Comparison of ENCODE assay signal across 15 cellular contexts in genomic region chr14:104863131-104863862, GRCh38. TPM values are rescaled to one million over a fixed set of nuclear protein-coding genes. Genes with fewer than 3 reads are reported as not detected.
DNase-seq lines count a peak whose midpoint lies in the region; ATAC-seq and TF ChIP-seq lines count a peak whose summit lies in the region.
"Had no signal": no experiment of that assay in that cellular context is flagged by ENCODE, and none has a peak within 500 bp of the region (broad histone marks: within the 10 kb centered on the region; RNA-seq: fewer than 3 reads in every experiment).

No MANE protein-coding gene starts in this region.

- no peak for ATAC-seq in right cardiac atrium
- ATAC-seq in GM18873 (IDR thresholded peaks at IDR 0.05; ENCODE audit: low FRiP score, unreplicated experiment) = no peak
- no peak for ATAC-seq in gastroesophageal sphincter
- no peak for ATAC-seq in SK-N-SH treated with all-trans-retinoic acid at 6 μM for 48 hours

- intact Hi-C loops in right cardiac atrium (cut with DNase I) (no loop called here), cardiac septum (cut with DNase I) (no loop called here)

- no peak overlapping the region for H3K4me2 ChIP-seq in MM.1S (ENCODE audit: low read depth, low read length)

- H3K4me1 ChIP-seq in right cardiac atrium (ENCODE audit: control insufficient read depth, insufficient read depth, low read length) (no peaks in the 10 kb centered on the region), endodermal cell (ENCODE audit: control insufficient read depth, insufficient read depth, low read length) (no peaks in the 10 kb centered on the region), mucosa of rectum (ENCODE audit: control insufficient read depth in 2 of 2, insufficient read depth in 2 of 2, low read length in 2 of 2) (peaks cover 21 to 24% of the 10 kb centered on the region in 2 donors), gastroesophageal sphincter (peaks cover 0 to 38% (median 19%) of the 10 kb centered on the region in 3 donors), MM.1S (ENCODE audit: low read length) (no peaks in the 10 kb centered on the region)
- H3K4me1 ChIP-seq: foreskin keratinocyte had no signal

- TF ChIP-seq POLR2A in gastroesophageal sphincter (IDR thresholded peaks at IDR 0.05) = no peak

- TF ChIP-seq CTCF in endodermal cell (conservative IDR thresholded peaks at IDR 0.05) = no peak
- TF ChIP-seq CTCF in gastroesophageal sphincter (IDR thresholded peaks at IDR 0.05) = no peak
- TF ChIP-seq CTCF in MM.1S (IDR thresholded peaks at IDR 0.05; ENCODE audit: low read length) = no peak

- H3K4me3 ChIP-seq in right cardiac atrium (ENCODE audit: low read length) (no peak overlapping the region), endodermal cell (ENCODE audit: low read length) (peak overlapping the region; percentile 84), mucosa of rectum (ENCODE audit: low read length in 2 of 2) (peak overlapping the region; percentile 68 to 76), gastroesophageal sphincter (no peak overlapping the region), MM.1S (ENCODE audit: low read length) (no peak overlapping the region)

- H3K27me3 ChIP-seq in right cardiac atrium (ENCODE audit: control insufficient read depth, insufficient read depth) (no peaks in the 10 kb centered on the region), endodermal cell (ENCODE audit: control insufficient read depth, insufficient read depth, low read length, poor library complexity, severe bottlenecking) (peaks cover 11% of the 10 kb centered on the region), mucosa of rectum (ENCODE audit: control insufficient read depth in 2 of 2, insufficient read depth in 2 of 2, low read length in 2 of 2) (no peaks in the 10 kb centered on the region), gastroesophageal sphincter (peaks cover 4% of the 10 kb centered on the region), MM.1S (replicated peaks; ENCODE audit: insufficient read depth, low read length) (no peaks in the 10 kb centered on the region)
- H3K27me3 ChIP-seq: dorsolateral prefrontal cortex, foreskin keratinocyte, thyroid gland had no signal

- peak overlapping the region; percentile 44 for H3K9ac ChIP-seq in endodermal cell (ENCODE audit: extremely low read depth, low read length, poor library complexity, severe bottlenecking)
- H3K9ac ChIP-seq in mucosa of rectum (ENCODE audit: low read depth in 1 of 2, low read length in 2 of 2) = peak overlapping the region; percentile 15 to 78
- H3K9ac ChIP-seq in MM.1S (ENCODE audit: low read length) = no peak overlapping the region

- H3K9me3 ChIP-seq in right cardiac atrium (ENCODE audit: control insufficient read depth, low read length) (no peaks in the 10 kb centered on the region), endodermal cell (ENCODE audit: control insufficient read depth, low read length) (no peaks in the 10 kb centered on the region), mucosa of rectum (ENCODE audit: control insufficient read depth in 2 of 2, low read length in 2 of 2) (no peaks in the 10 kb centered on the region), gastroesophageal sphincter (no peaks in the 10 kb centered on the region), MM.1S (replicated peaks; ENCODE audit: insufficient read depth, low read length) (no peaks in the 10 kb centered on the region)
- H3K9me3 ChIP-seq: thyroid gland had no signal

- H4K20me1 ChIP-seq in MM.1S (ENCODE audit: insufficient read depth, low read length) = no peaks in the 10 kb centered on the region

- H3K4me3 Mint-ChIP-seq in endodermal cell = peak overlapping the region; percentile 84

- H3K9me2 ChIP-seq in MM.1S (replicated peaks; ENCODE audit: insufficient read depth, low read length) = no peaks in the 10 kb centered on the region

- H3K36me3 ChIP-seq in endodermal cell (ENCODE audit: control insufficient read depth, insufficient read depth, low read length) = peaks cover 3% of the 10 kb centered on the region
- H3K36me3 ChIP-seq in mucosa of rectum (ENCODE audit: control insufficient read depth in 2 of 2, insufficient read depth in 2 of 2, low read length in 2 of 2) = no peaks in the 10 kb centered on the region
- no peaks in the 10 kb centered on the region for H3K36me3 ChIP-seq in gastroesophageal sphincter
- no peaks in the 10 kb centered on the region for H3K36me3 ChIP-seq in MM.1S (replicated peaks; ENCODE audit: insufficient read depth, low read length)
- H3K36me3 ChIP-seq: thyroid gland had no signal

- H3K27ac Mint-ChIP-seq in endodermal cell = no peak overlapping the region

- H3K27ac ChIP-seq in right cardiac atrium (ENCODE audit: low read length) (no peak overlapping the region), endodermal cell (ENCODE audit: low read depth, low read length) (no peak overlapping the region), mucosa of rectum (ENCODE audit: low read depth in 2 of 2, low read length in 2 of 2) (peak overlapping the region; percentile 93 to 96), gastroesophageal sphincter (no peak overlapping the region), MM.1S (ENCODE audit: low read length) (no peak overlapping the region)
- H3K27ac ChIP-seq: foreskin keratinocyte had no signal

- H3K9me3 Mint-ChIP-seq in endodermal cell = no peaks in the 10 kb centered on the region

- DNase-seq in right cardiac atrium (peak in 2 of 3 donors; percentile 26 to 35), cardiac septum (ENCODE audit: low spot score) (no peak), endodermal cell (peak; percentile 34), MM.1S (no peak)
- DNase-seq: activated T-cell treated with anti-CD3 and anti-CD28 coated beads, Interleukin-2, amount 50 U/mL, for 48 hours; anterior cingulate cortex; NCI-H446; nucleus accumbens had no signal

- 68% methylated on average over 13 of the region's 13 CpGs for WGBS in right cardiac atrium
- WGBS in endodermal cell (ENCODE audit: insufficient coverage in 1 of 2, insufficient read length in 1 of 2), 2 experiments = 80 to 88% methylated on average over 5 to 13 of the region's 13 CpGs
- WGBS in gastroesophageal sphincter (ENCODE audit: low coverage in 1 of 2), 2 donors = 67 to 73% methylated on average over 2 to 3 of the region's 13 CpGs

- no peaks in the 10 kb centered on the region; the same call in 1 of the 2 replicates for H3K79me2 ChIP-seq in MM.1S (ENCODE audit: low read length)

- no peak for TF ChIP-seq EP300 in gastroesophageal sphincter (IDR thresholded peaks at IDR 0.05)

- H3F3A ChIP-seq in MM.1S (ENCODE audit: insufficient read depth, low read length) = no peaks in the 10 kb centered on the region

- peaks cover 5% of the 10 kb centered on the region for H3K36me3 Mint-ChIP-seq in endodermal cell (ENCODE audit: low read depth)

- H2AFZ ChIP-seq in MM.1S (ENCODE audit: low read length) = no peak overlapping the region

- H3K27me3 Mint-ChIP-seq in endodermal cell (ENCODE audit: insufficient read depth) = no peaks in the 10 kb centered on the region

- peaks cover 3% of the 10 kb centered on the region for H3K4me1 Mint-ChIP-seq in endodermal cell

TF ChIP-seq in SK-N-SH treated with all-trans-retinoic acid at 6 μM for 48 hours, 23 proteins besides CTCF, POLR2A, EP300 and RAD21:
- TF ChIP-seq OSR1 (CRISPR knock-in tag; IDR thresholded peaks at IDR 0.05) (no peak), ZNF70 (CRISPR knock-in tag; IDR thresholded peaks at IDR 0.05) (no peak), ZFP30 (CRISPR knock-in tag; IDR thresholded peaks at IDR 0.05) (no peak), ESRRG (CRISPR knock-in tag; IDR thresholded peaks at IDR 0.05) (no peak), TCF4 (CRISPR knock-in tag; IDR thresholded peaks at IDR 0.05; ENCODE audit: borderline replicate concordance) (no peak), BACH2 (CRISPR knock-in tag; IDR thresholded peaks at IDR 0.05; ENCODE audit: borderline replicate concordance) (no peak), SNAI2 (CRISPR knock-in tag; IDR thresholded peaks at IDR 0.05) (no peak), ZNF8 (CRISPR knock-in tag; IDR thresholded peaks at IDR 0.05) (no peak), ZC3H10 (CRISPR knock-in tag; IDR thresholded peaks at IDR 0.05) (no peak), PPARA (CRISPR knock-in tag; IDR thresholded peaks at IDR 0.05; ENCODE audit: borderline replicate concordance) (no peak)
- TF ChIP-seq, protein P1, sequence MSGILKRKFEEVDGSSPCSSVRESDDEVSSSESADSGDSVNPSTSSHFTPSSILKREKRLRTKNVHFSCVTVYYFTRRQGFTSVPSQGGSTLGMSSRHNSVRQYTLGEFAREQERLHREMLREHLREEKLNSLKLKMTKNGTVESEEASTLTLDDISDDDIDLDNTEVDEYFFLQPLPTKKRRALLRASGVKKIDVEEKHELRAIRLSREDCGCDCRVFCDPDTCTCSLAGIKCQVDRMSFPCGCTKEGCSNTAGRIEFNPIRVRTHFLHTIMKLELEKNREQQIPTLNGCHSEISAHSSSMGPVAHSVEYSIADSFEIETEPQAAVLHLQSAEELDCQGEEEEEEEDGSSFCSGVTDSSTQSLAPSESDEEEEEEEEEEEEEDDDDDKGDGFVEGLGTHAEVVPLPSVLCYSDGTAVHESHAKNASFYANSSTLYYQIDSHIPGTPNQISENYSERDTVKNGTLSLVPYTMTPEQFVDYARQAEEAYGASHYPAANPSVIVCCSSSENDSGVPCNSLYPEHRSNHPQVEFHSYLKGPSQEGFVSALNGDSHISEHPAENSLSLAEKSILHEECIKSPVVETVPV (CRISPR knock-in tag; IDR thresholded peaks at IDR 0.05) = no peak
TF ChIP-seq in SK-N-SH treated with all-trans-retinoic acid at 6 μM for 48 hours: peak in this region for 0.

RNA-seq across cellular contexts. Expression of gene CEP170B, which starts 1.8 kb away (rescaled TPM):
- total RNA-seq in right cardiac atrium (10 to 100 TPM; 10.4 to 19.1 (median 11.9) TPM), cardiac septum (19.2 TPM), endodermal cell (10 to 100 TPM; 38.9 to 43.1 TPM), gastroesophageal sphincter (10 to 100 TPM; 18.7 to 64.7 (median 25.5) TPM)
- 8.4 TPM for polyA plus RNA-seq in right cardiac atrium
- 13.9 TPM for polyA plus RNA-seq in endodermal cell (2013, experiment 1 of 2)
- 15.1 TPM for polyA plus RNA-seq in endodermal cell (2013, experiment 2 of 2)

Comparison
In these comparisons a context has a peak if more than half of its experiments do, and no peak if none do; other contexts are left out.
1. DNase-seq: peak in right cardiac atrium (2 of 3) and endodermal cell (single experiment); none in cardiac septum (single experiment) and MM.1S (single experiment).
2. H3K27ac ChIP-seq: peak in mucosa of rectum (2 of 2); none in right cardiac atrium (single experiment), endodermal cell (single experiment), gastroesophageal sphincter (0 of 4) and MM.1S (single experiment).
3. H3K4me3 ChIP-seq: peak in endodermal cell (single experiment) and mucosa of rectum (2 of 2); none in right cardiac atrium (single experiment), gastroesophageal sphincter (0 of 2) and MM.1S (single experiment).